ENCODE assay signal across 11 cellular contexts in genomic region chr21:17238468-17238867, GRCh38.
"Had no signal": no experiment of that assay in that cellular context is flagged by ENCODE, and none has a peak within 500 bp of the region (broad histone marks: within the 10 kb centered on the region; RNA-seq: fewer than 3 reads in every experiment).

No MANE protein-coding gene starts in this region.

- DNase-seq: GM23248, GOT3, H7, H9, HCEC 1CT, HFFc6 had no signal

- H3K4me2 ChIP-seq: GM23338 had no signal

- H3K9me3 ChIP-seq: HAP-1 had no signal

- FAIRE-seq: H1, H54 had no signal

- H3K36me3 ChIP-seq: HAP-1 had no signal

- H3K4me3 ChIP-seq: GM23248, GM23338, HAP-1 had no signal

- H3K27ac ChIP-seq: GM23248 had no signal

- ATAC-seq: GM23338, HCT116 had no signal

- H3K4me1 ChIP-seq: HAP-1 had no signal

- H3K9ac ChIP-seq: GM23248 had no signal

- H2AFZ ChIP-seq: GM23248, GM23338 had no signal
